ENCODE assay signal across 17 cellular contexts in genomic region chr2:230414302-230414701, GRCh38. TPM values are rescaled to one million over a fixed set of nuclear protein-coding genes. Genes with fewer than 3 reads are reported as not detected.
A peak's percentile ranks its signal among the peaks of the same experiment; 100 is the strongest.
DNase-seq lines count a peak whose midpoint lies in the region; ATAC-seq, FAIRE-seq and TF ChIP-seq lines count a peak whose summit lies in the region.
"Had no signal": no experiment of that assay in that cellular context is flagged by ENCODE, and none has a peak within 500 bp of the region (broad histone marks: within the 10 kb centered on the region; RNA-seq: fewer than 3 reads in every experiment).

No MANE protein-coding gene starts in this region.

- H4K20me1 ChIP-seq in H1 (replicated peaks in 1 of 2; ENCODE audit: control insufficient read depth in 1 of 2, insufficient read depth in 2 of 2, low read length in 2 of 2) = no peaks in the 10 kb centered on the region

- H3K79me2 ChIP-seq in H1 (ENCODE audit: control insufficient read depth in 1 of 2, insufficient read depth in 2 of 2, low read length in 2 of 2) = no peaks in the 10 kb centered on the region

- H3K23me2 ChIP-seq in H1 (ENCODE audit: low read depth, low read length) = peaks cover 7% of the 10 kb centered on the region; the same call in 1 of the 2 replicates

- CTCF ChIA-PET in activated naive CD4-positive, alpha-beta T cell treated with anti-CD3 and anti-CD28 coated beads, Interleukin-2, amount 10 ng/mL, durations not matched to agents 7 days and 5 days (lab: Charles Lee) = interaction anchor here (0.7 kb wide), 1 partner anchor 34 kb away, joined by 3 read pairs; no protein-coding TSS in a partner anchor
- CTCF ChIA-PET in activated B cell treated with CpG ODN at 0.5 μM for 24 hours (lab: Charles Lee) (interaction anchor here (0.7 kb wide), 1 partner anchor 16 kb away, joined by 3 read pairs; no protein-coding TSS in a partner anchor), H1 (lab: Charles Lee; ENCODE audit: partially characterized antibody) (interaction anchor here (0.6 kb wide), 2 partner anchors 13 to 407 kb away, joined by 3 read pairs; no protein-coding TSS in a partner anchor)

- H3K79me1 ChIP-seq in H1 (ENCODE audit: low read depth, low read length) = no peaks in the 10 kb centered on the region

- no peaks in the 10 kb centered on the region for H3K9me3 ChIP-seq in H1 (ENCODE audit: insufficient read depth in 2 of 2, low read depth in 1 of 2, low read length in 1 of 2)
- no peaks in the 10 kb centered on the region for H3K9me3 ChIP-seq in colonic mucosa
- H3K9me3 ChIP-seq: HAP-1 had no signal

- peaks cover 5 to 29% (median 22%) of the 10 kb centered on the region in 4 experiments for H3K27me3 ChIP-seq in H1 (replicated peaks in 1 of 4; ENCODE audit: control insufficient read depth in 3 of 4, extremely low read depth in 1 of 4, insufficient read depth in 3 of 4, low read length in 3 of 4)
- no peaks in the 10 kb centered on the region for H3K27me3 ChIP-seq in colonic mucosa

- peak overlapping the region; percentile 97 for H3K27ac Mint-ChIP-seq in activated naive CD4-positive, alpha-beta T cell treated with anti-CD3 and anti-CD28 coated beads, Interleukin-2, amount 10 ng/mL, durations not matched to agents 7 days and 5 days
- peak overlapping the region; percentile 99 for H3K27ac Mint-ChIP-seq in activated B cell treated with CpG ODN at 0.5 μM for 24 hours
- H3K27ac Mint-ChIP-seq in stimulated activated naive B cell treated with anti-CD40 and anti-IgM and Interleukin-4, amounts not matched to agents 10 μg/mL and 1 μg/mL and 100 μg/mL, for 72 hours = peak overlapping the region; percentile 96

- H3K4me2 ChIP-seq in H1 (ENCODE audit: insufficient read depth in 1 of 2, low read depth in 2 of 2, low read length in 2 of 2) = no peak overlapping the region

- H3K9ac ChIP-seq in H1 (replicated peaks in 1 of 4; ENCODE audit: extremely low read depth in 1 of 4, low read depth in 3 of 4, low read length in 3 of 4) (no peak overlapping the region), colonic mucosa (ENCODE audit: low read depth in 2 of 2, low read length in 2 of 2) (no peak overlapping the region)

- TF ChIP-seq CTCF in activated B cell treated with CpG ODN at 0.5 μM for 24 hours (IDR thresholded peaks at IDR 0.05) (no peak), H1 (IDR thresholded peaks at IDR 0.05; ENCODE audit: control extremely low read depth in 1 of 3, insufficient read depth in 1 of 3, low read depth in 1 of 3, low read length in 3 of 3) (no peak), colonic mucosa (IDR thresholded peaks at IDR 0.05) (no peak)

- intact Hi-C loops in activated B cell treated with CpG ODN at 0.5 μM for 24 hours (cut with micrococcal nuclease) = loop anchor here (5.0 kb wide), 1 partner anchor 298 kb away; the partner anchor contains the start of gene CAB39
- intact Hi-C loops in colonic mucosa (cut with DNase I) = loop anchor here (10.0 kb wide), 1 partner anchor 90 kb away; the partner anchor contains the start of gene SP140L

- H2AK5ac ChIP-seq in H1 (ENCODE audit: low read depth, low read length) = no peak overlapping the region

- no peak overlapping the region for H3K56ac ChIP-seq in H1 (replicated peaks; ENCODE audit: insufficient read length, low read depth, low read length)

- 98% methylated on average over 6 of the region's 6 CpGs; no CpG with 5 or more reads in 1 of the 2 experiments for WGBS in H1 (ENCODE audit: extremely low coverage in 1 of 2, insufficient coverage in 1 of 2, insufficient read length in 1 of 2, insufficient replicate concordance in 2 of 2, low coverage in 1 of 2, low lambda C conversion rate in 2 of 2, missing lambda C conversion rate in 1 of 2), 2 experiments

- TF ChIP-seq EP300 in H1 (IDR thresholded peaks at IDR 0.05; ENCODE audit: borderline replicate concordance in 1 of 2, low read depth in 2 of 2, low read length in 2 of 2) = no peak

- no peak overlapping the region for H2BK12ac ChIP-seq in H1 (ENCODE audit: low read depth, low read length)

- H3K4me3 ChIP-seq in H1 (ENCODE audit: extremely low read depth in 1 of 4, insufficient read depth in 2 of 4, low read depth in 3 of 4, low read length in 4 of 4) (no peak overlapping the region), colonic mucosa (no peak overlapping the region)
- H3K4me3 ChIP-seq: HAP-1 had no signal

- no peak overlapping the region for H3K23ac ChIP-seq in H1 (ENCODE audit: insufficient read length)

- peak overlapping the region; percentile 67 for H3K4me3 Mint-ChIP-seq in activated naive CD4-positive, alpha-beta T cell treated with anti-CD3 and anti-CD28 coated beads, Interleukin-2, amount 10 ng/mL, durations not matched to agents 7 days and 5 days
- peak overlapping the region; percentile 99 for H3K4me3 Mint-ChIP-seq in activated B cell treated with CpG ODN at 0.5 μM for 24 hours
- peak overlapping the region in 1 of 2 donors; percentile 1 for H3K4me3 Mint-ChIP-seq in stimulated activated naive B cell treated with anti-CD40 and anti-IgM and Interleukin-4, amounts not matched to agents 10 μg/mL and 1 μg/mL and 100 μg/mL, for 72 hours

- H4K5ac ChIP-seq in H1 (ENCODE audit: insufficient read length, low read depth, low read length) = no peak overlapping the region

- H3K27ac ChIP-seq in H1 (ENCODE audit: low read depth, low read length) (no peak overlapping the region), colonic mucosa (no peak overlapping the region)

- POLR2A ChIA-PET in activated B cell treated with CpG ODN at 0.5 μM for 24 hours (lab: Charles Lee) = interaction anchor here (0.9 to 8.3 kb wide), 5 partner anchors 17 to 201 kb away, joined by 3 to 47 read pairs (median 8); no protein-coding TSS in a partner anchor
- POLR2A ChIA-PET in H1 (lab: Charles Lee; ENCODE audit: partially characterized antibody) = no interaction called here

- H3K27me3 Mint-ChIP-seq in activated naive CD4-positive, alpha-beta T cell treated with anti-CD3 and anti-CD28 coated beads, Interleukin-2, amount 10 ng/mL, durations not matched to agents 7 days and 5 days = no peaks in the 10 kb centered on the region
- H3K27me3 Mint-ChIP-seq in activated B cell treated with CpG ODN at 0.5 μM for 24 hours = no peaks in the 10 kb centered on the region
- no peaks in the 10 kb centered on the region for H3K27me3 Mint-ChIP-seq in stimulated activated naive B cell treated with anti-CD40 and anti-IgM and Interleukin-4, amounts not matched to agents 10 μg/mL and 1 μg/mL and 100 μg/mL, for 72 hours

- no peak overlapping the region for H4K91ac ChIP-seq in H1 (replicated peaks; ENCODE audit: insufficient read length, low read length)

- no peak overlapping the region for H3K18ac ChIP-seq in H1 (ENCODE audit: extremely low read depth, low read length)

- H2BK5ac ChIP-seq in H1 (ENCODE audit: low read depth, low read length) = no peak overlapping the region

- no peak overlapping the region for H3K14ac ChIP-seq in H1 (ENCODE audit: insufficient read length)

- TF ChIP-seq RAD21 in H1 (IDR thresholded peaks at IDR 0.05 in 1 of 2, conservative IDR thresholded peaks at IDR 0.05 in 1 of 2; ENCODE audit: low read depth in 2 of 2, low read length in 2 of 2) = no peak

- H3K9me3 Mint-ChIP-seq in activated naive CD4-positive, alpha-beta T cell treated with anti-CD3 and anti-CD28 coated beads, Interleukin-2, amount 10 ng/mL, durations not matched to agents 7 days and 5 days = no peaks in the 10 kb centered on the region
- H3K9me3 Mint-ChIP-seq in activated B cell treated with CpG ODN at 0.5 μM for 24 hours = no peaks in the 10 kb centered on the region
- peaks cover 0 to 1% of the 10 kb centered on the region in 2 donors for H3K9me3 Mint-ChIP-seq in stimulated activated naive B cell treated with anti-CD40 and anti-IgM and Interleukin-4, amounts not matched to agents 10 μg/mL and 1 μg/mL and 100 μg/mL, for 72 hours

- peaks cover 77% of the 10 kb centered on the region for H3K4me1 Mint-ChIP-seq in activated naive CD4-positive, alpha-beta T cell treated with anti-CD3 and anti-CD28 coated beads, Interleukin-2, amount 10 ng/mL, durations not matched to agents 7 days and 5 days
- peaks cover 80% of the 10 kb centered on the region for H3K4me1 Mint-ChIP-seq in activated B cell treated with CpG ODN at 0.5 μM for 24 hours
- peaks cover 55 to 82% of the 10 kb centered on the region in 2 donors for H3K4me1 Mint-ChIP-seq in stimulated activated naive B cell treated with anti-CD40 and anti-IgM and Interleukin-4, amounts not matched to agents 10 μg/mL and 1 μg/mL and 100 μg/mL, for 72 hours

- no peak overlapping the region for H2BK15ac ChIP-seq in H1 (ENCODE audit: low read length)

- H3K4ac ChIP-seq in H1 (replicated peaks; ENCODE audit: insufficient read length, low read depth, low read length) = no peak overlapping the region

- no peak overlapping the region for H2BK20ac ChIP-seq in H1 (ENCODE audit: low read length)

- peak overlapping the region; percentile 53; the same call in 1 of the 2 replicates for H4K8ac ChIP-seq in H1 (ENCODE audit: extremely low read depth, insufficient read depth, low read length)

- peaks cover 0 to 9% (median under 1%) of the 10 kb centered on the region in 4 experiments; a peak in 1 of 7 replicates for H3K4me1 ChIP-seq in H1 (replicated peaks in 1 of 4; ENCODE audit: control insufficient read depth in 3 of 4, insufficient read depth in 4 of 4, low read length in 3 of 4)
- H3K4me1 ChIP-seq in colonic mucosa = peaks cover 4% of the 10 kb centered on the region

- no peak for ATAC-seq in activated B cell treated with CpG ODN at 0.5 μM for 24 hours (ENCODE audit: low read depth)
- no peak for ATAC-seq in stimulated activated naive B cell treated with anti-CD40 and anti-IgM and Interleukin-4, amounts not matched to agents 10 μg/mL and 1 μg/mL and 100 μg/mL, for 72 hours (replicated peaks)
- ATAC-seq in SK-N-SH treated with all-trans-retinoic acid at 6 μM for 48 hours = no peak
- ATAC-seq: right cardiac atrium had no signal

- no peak for TF ChIP-seq POLR2A in H1 (IDR thresholded peaks at IDR 0.05; ENCODE audit: control extremely low read depth in 1 of 2, low read depth in 2 of 2, low read length in 2 of 2)

- no peak for FAIRE-seq in H1 (lab: Jason Lieb, UNC)

- H3K36me3 ChIP-seq in H1 (ENCODE audit: control insufficient read depth in 2 of 4, insufficient read depth in 4 of 4, low read length in 3 of 4) = no peaks in the 10 kb centered on the region
- no peaks in the 10 kb centered on the region for H3K36me3 ChIP-seq in colonic mucosa
- H3K36me3 ChIP-seq: HAP-1 had no signal

- peaks cover 24% of the 10 kb centered on the region for H3K36me3 Mint-ChIP-seq in activated naive CD4-positive, alpha-beta T cell treated with anti-CD3 and anti-CD28 coated beads, Interleukin-2, amount 10 ng/mL, durations not matched to agents 7 days and 5 days
- H3K36me3 Mint-ChIP-seq in activated B cell treated with CpG ODN at 0.5 μM for 24 hours (ENCODE audit: low read depth) = peaks cover 30% of the 10 kb centered on the region
- peaks cover 13 to 20% of the 10 kb centered on the region in 2 donors for H3K36me3 Mint-ChIP-seq in stimulated activated naive B cell treated with anti-CD40 and anti-IgM and Interleukin-4, amounts not matched to agents 10 μg/mL and 1 μg/mL and 100 μg/mL, for 72 hours

- no peak overlapping the region for H2BK120ac ChIP-seq in H1 (replicated peaks; ENCODE audit: low read depth, low read length)

- H2AFZ ChIP-seq in H1 (ENCODE audit: low read length) = no peak overlapping the region

- DNase-seq in activated naive CD4-positive, alpha-beta T cell treated with anti-CD3 and anti-CD28 coated beads, Interleukin-2, amount 10 ng/mL, durations not matched to agents 7 days and 5 days = no peak
- no peak for DNase-seq in activated naive CD4-positive, alpha-beta T cell treated with anti-CD3 and anti-CD28 coated beads, Interleukin-2, amount 50 U/mL, for 16 hours
- DNase-seq in activated B cell treated with CpG ODN at 0.5 μM for 24 hours = no peak
- DNase-seq in H1 (ENCODE audit: low read depth in 1 of 2, low spot score in 2 of 2) = no peak
- DNase-seq in stimulated activated naive B cell treated with anti-CD40 and anti-IgM and Interleukin-4, amounts not matched to agents 10 μg/mL and 1 μg/mL and 100 μg/mL, for 72 hours = no peak
- no peak for DNase-seq in colonic mucosa
- DNase-seq in SK-N-DZ (ENCODE audit: low spot score) = no peak
- DNase-seq: activated CD4-positive, CD25-positive, alpha-beta regulatory T cell treated with anti-CD3 and anti-CD28 coated beads, Interleukin-2, amount 50 U/mL, for 72 hours; DMS153; mesenchymal stem cell; NCI-H1436; NCI-H226; NK-92 treated with Interleukin-12 subunit alpha and Interleukin-12 subunit beta, amount 100 ng/mL, for 24 hours; T-helper 9 cell had no signal

RNA-seq across cellular contexts. Expression of gene SP100, which starts 1.7 kb away (rescaled TPM):
- 369 and 433 TPM in 2 replicates for total RNA-seq in activated B cell treated with CpG ODN at 0.5 μM for 24 hours
- 0.33 and 1.1 TPM in 2 replicates for total RNA-seq in H1 (2021; fragmentation: NEBNext Ultra II Directional; extraction: Animal tissue kit (Norgen Biotek cat#: 25700))
- 0.06 and 0.16 TPM in 2 replicates for polyA plus RNA-seq in H1 (2011; rRNA removed)
- 0.45 TPM for polyA plus RNA-seq in H1 (2011; cell fraction: cytosol; rRNA removed)
- polyA plus RNA-seq in H1 (2011; cell fraction: nucleus; rRNA removed) = 0.31 TPM
- 0.47 to 0.77 TPM (median 0.61 TPM) in 4 replicates for polyA plus RNA-seq in H1 (2012, experiment 1 of 2)
- not detected for polyA plus RNA-seq in H1 (2012, experiment 2 of 2)
- polyA plus RNA-seq in H1 (2013, experiment 1 of 2) = 0.65 TPM
- 0.42 TPM for polyA plus RNA-seq in H1 (2013, experiment 2 of 2)
- 0.38 TPM in 1 of 2 replicates, not detected in the other for polyA minus RNA-seq in H1 (2011; rRNA and poly(A)+ RNA removed)
- not detected for polyA minus RNA-seq in H1 (2011; cell fraction: cytosol; rRNA and poly(A)+ RNA removed)
- polyA minus RNA-seq in H1 (2011; cell fraction: nucleus; rRNA and poly(A)+ RNA removed) = 2.4 TPM
- 10 to 100 TPM; 35.7 to 53.6 TPM for total RNA-seq in colonic mucosa
- not detected in 2 replicates for polyA plus RNA-seq in SK-N-DZ (2014; cell fraction: cytosol; rRNA removed)
- polyA plus RNA-seq in SK-N-DZ (2014; cell fraction: nucleus; rRNA removed) = not detected in 2 replicates

Comparison
In these comparisons a context has a peak if more than half of its experiments do, and no peak if none do; other contexts are left out.
1. RNA of gene SP100, which starts 1.7 kb away (total RNA-seq): 369 to 433 TPM in activated B cell treated with CpG ODN at 0.5 μM for 24 hours and 35.7 to 53.6 TPM in colonic mucosa; 0.33 to 1.1 TPM in H1; every median in the first group is over 10 times any median in the second.
2. Peak in every context shown above with its lines, with median percentiles within 50 percentile points of each other: H3K27ac Mint-ChIP-seq.